ENCODE assay signal across 15 cellular contexts in genomic region chr2:8225798-8226197, GRCh38.
DNase-seq lines count a peak whose midpoint lies in the region; ATAC-seq and TF ChIP-seq lines count a peak whose summit lies in the region.
"Had no signal": no experiment of that assay in that cellular context is flagged by ENCODE, and none has a peak within 500 bp of the region (broad histone marks: within the 10 kb centered on the region; RNA-seq: fewer than 3 reads in every experiment).

No MANE protein-coding gene starts in this region.

- H3K4me2 ChIP-seq in mesendoderm (ENCODE audit: low read length) = no peak overlapping the region
- no peak overlapping the region for H3K4me2 ChIP-seq in GM23248 (ENCODE audit: unreplicated experiment)

- H3K79me2 ChIP-seq in mesendoderm (ENCODE audit: control insufficient read depth, insufficient read depth, low read length) (no peaks in the 10 kb centered on the region), GM23248 (ENCODE audit: insufficient read depth) (no peaks in the 10 kb centered on the region)

- H2BK5ac ChIP-seq in mesendoderm (ENCODE audit: low read length) = no peak overlapping the region

- TF ChIP-seq POLR2A in vagina (IDR thresholded peaks at IDR 0.05) (no peak), spleen (IDR thresholded peaks at IDR 0.05) (no peak)

- no peaks in the 10 kb centered on the region for H4K20me1 ChIP-seq in GM23248 (ENCODE audit: insufficient read depth)

- H3K4ac ChIP-seq in mesendoderm (ENCODE audit: low read depth, low read length) = no peak overlapping the region

- no peak for ATAC-seq in left cardiac atrium
- peak; percentile 82 for ATAC-seq in left lobe of liver
- ATAC-seq: CD8-positive, alpha-beta T cell had no signal

- in situ Hi-C loops in GM23248 (cut with MboI) = no loop called here

- no peaks in the 10 kb centered on the region for H3K9me2 ChIP-seq in GM23248 (ENCODE audit: insufficient read depth)

- H3K9ac ChIP-seq in mesendoderm (ENCODE audit: low read length) = no peak overlapping the region
- no peak overlapping the region for H3K9ac ChIP-seq in GM23248

- intact Hi-C loops in left ventricle myocardium inferior (cut with micrococcal nuclease) = no loop called here
- intact Hi-C loops in left cardiac atrium (cut with DNase I) = loop anchor here in 1 of 2 donors (10.0 kb wide), 1 partner anchor 459 kb away; the partner anchor contains the start of gene ID2
- intact Hi-C loops in vagina (cut with DNase I) = no loop called here
- intact Hi-C loops in spleen (cut with DNase I; ENCODE audit: low total_unique reads) = no loop called here

- DNase-seq in left ventricle myocardium inferior (no peak), left cardiac atrium (no peak), left lobe of liver (ENCODE audit: low spot score) (no peak), mesendoderm (no peak), vagina (ENCODE audit: extremely low spot score in 2 of 2) (no peak), GM23248 (no peak), spleen (no peak)
- DNase-seq: C1 segment of cervical spinal cord; Caco-2; CD4-positive, CD25-positive, alpha-beta regulatory T cell; CD8-positive, alpha-beta T cell; DMS153; DND-41; H7; HCEC 1CT had no signal

- no peak overlapping the region for H2BK15ac ChIP-seq in mesendoderm (replicated peaks; ENCODE audit: low read depth)

- H3K9me3 ChIP-seq in left ventricle myocardium inferior (replicated peaks) (no peaks in the 10 kb centered on the region), vagina (no peaks in the 10 kb centered on the region), GM23248 (ENCODE audit: low read depth) (no peaks in the 10 kb centered on the region), spleen (no peaks in the 10 kb centered on the region)
- H3K9me3 ChIP-seq: Caco-2 had no signal

- H4K5ac ChIP-seq in mesendoderm (ENCODE audit: low read length) = no peak overlapping the region

- no CpG with 5 or more reads among the region's 6 CpGs for WGBS in mesendoderm (ENCODE audit: extremely low coverage, insufficient coverage, low lambda C conversion rate)
- WGBS in GM23248 (ENCODE audit: low coverage in 1 of 2, low lambda C conversion rate in 2 of 2, missing lambda C conversion rate in 2 of 2), 2 experiments = 85 to 89% methylated on average over 6 of the region's 6 CpGs
- WGBS in spleen, 5 donors = 86 to 95% (median 90%) methylated on average over 6 of the region's 6 CpGs

- no peak overlapping the region for H3K23ac ChIP-seq in mesendoderm (ENCODE audit: low read length)

- no peaks in the 10 kb centered on the region for H3F3A ChIP-seq in GM23248 (ENCODE audit: insufficient read depth)

- H3K18ac ChIP-seq in mesendoderm (ENCODE audit: low read length) = peak overlapping the region; percentile 18

- H4K8ac ChIP-seq in mesendoderm (ENCODE audit: low read depth, low read length) = no peak overlapping the region

- no peaks in the 10 kb centered on the region for H3K27me3 ChIP-seq in left ventricle myocardium inferior (ENCODE audit: low read depth)
- no peaks in the 10 kb centered on the region for H3K27me3 ChIP-seq in mesendoderm (ENCODE audit: insufficient read depth, low read length, poor library complexity)
- no peaks in the 10 kb centered on the region for H3K27me3 ChIP-seq in vagina
- H3K27me3 ChIP-seq in GM23248 (replicated peaks; ENCODE audit: insufficient read depth) = no peaks in the 10 kb centered on the region
- no peaks in the 10 kb centered on the region for H3K27me3 ChIP-seq in spleen (replicated peaks in 1 of 7)

- H2BK120ac ChIP-seq in mesendoderm (ENCODE audit: low read depth, low read length) = no peak overlapping the region

- no peak overlapping the region for H3K56ac ChIP-seq in mesendoderm (ENCODE audit: low read length)

- no peak overlapping the region for H2AFZ ChIP-seq in GM23248

- H3K79me1 ChIP-seq in mesendoderm (ENCODE audit: low read length) = no peaks in the 10 kb centered on the region

- H3K4me1 ChIP-seq in left ventricle myocardium inferior (peaks cover 33% of the 10 kb centered on the region), mesendoderm (ENCODE audit: control insufficient read depth, low read depth, low read length) (peaks cover 5% of the 10 kb centered on the region), vagina (peaks cover 19% of the 10 kb centered on the region), GM23248 (ENCODE audit: insufficient read depth) (peaks cover 9% of the 10 kb centered on the region), spleen (peaks cover 0 to 16% (median 3%) of the 10 kb centered on the region in 6 donors)
- H3K4me1 ChIP-seq: Caco-2 had no signal

- no peak overlapping the region for H2AK5ac ChIP-seq in mesendoderm (ENCODE audit: low read length)

- no peak for TF ChIP-seq CTCF in left ventricle myocardium inferior (IDR thresholded peaks at IDR 0.05; ENCODE audit: borderline replicate concordance)
- TF ChIP-seq CTCF in vagina (IDR thresholded peaks at IDR 0.05) = no peak
- no peak for TF ChIP-seq CTCF in spleen (IDR thresholded peaks at IDR 0.05 in 8 of 11, conservative IDR thresholded peaks at IDR 0.05 in 3 of 11)

- H3K27ac ChIP-seq in left ventricle myocardium inferior (replicated peaks) (peak overlapping the region; percentile 77), mesendoderm (ENCODE audit: low read depth, low read length) (no peak overlapping the region), vagina (peak overlapping the region; percentile 43), GM23248 (no peak overlapping the region), spleen (no peak overlapping the region)

- H3K4me3 ChIP-seq in left ventricle myocardium inferior (no peak overlapping the region), mesendoderm (ENCODE audit: low read length) (no peak overlapping the region), vagina (no peak overlapping the region), GM23248 (no peak overlapping the region), spleen (no peak overlapping the region)

- H3K36me3 ChIP-seq in left ventricle myocardium inferior (no peaks in the 10 kb centered on the region), mesendoderm (ENCODE audit: control insufficient read depth, insufficient read depth, low read length) (no peaks in the 10 kb centered on the region), vagina (no peaks in the 10 kb centered on the region), GM23248 (ENCODE audit: low read depth) (no peaks in the 10 kb centered on the region), spleen (no peaks in the 10 kb centered on the region)

Comparison
In these comparisons a context has a peak if more than half of its experiments do, and no peak if none do; other contexts are left out.
1. H3K27ac ChIP-seq: peak in left ventricle myocardium inferior (single experiment) and vagina (single experiment); none in mesendoderm (single experiment), GM23248 (single experiment) and spleen (0 of 8).